4 cellular contexts compared by ENCODE assay signal in the genomic region with DNA sequence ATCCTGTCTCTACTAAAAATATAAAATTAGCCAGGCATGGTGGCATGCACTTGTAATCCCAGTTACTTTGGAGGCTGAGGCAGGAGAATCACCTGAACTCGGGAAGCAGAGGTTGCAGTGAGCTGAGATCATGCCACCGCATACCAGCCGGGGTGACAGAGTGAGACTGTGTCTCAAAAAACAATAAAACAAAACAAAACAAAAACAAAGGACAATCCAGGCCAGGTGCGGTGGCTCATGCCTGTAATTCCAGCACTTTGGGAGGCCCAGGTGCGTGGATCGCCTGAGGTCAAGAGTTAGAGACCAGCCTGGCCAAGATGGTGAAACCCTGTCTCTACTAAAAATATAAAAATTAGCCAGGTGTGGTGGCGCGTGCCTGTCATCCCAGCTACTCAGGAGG. TPM values are rescaled to one million over a fixed set of nuclear protein-coding genes. Genes with fewer than 3 reads are reported as not detected.
"Had no signal": no experiment of that assay in that cellular context is flagged by ENCODE, and none has a peak within 500 bp of the region (broad histone marks: within the 10 kb centered on the region; RNA-seq: fewer than 3 reads in every experiment).

No MANE protein-coding gene starts in this region.

RNA-seq across cellular contexts. Expression of gene LIPG, which starts 49.0 kb away (rescaled TPM):
- total RNA-seq: left ventricle myocardium inferior, left ventricle myocardium superior, mononuclear cell had no signal
- polyA plus RNA-seq: immature natural killer cell had no signal
